Comparison of ENCODE assay signal across 13 cellular contexts in genomic region chr9:111902396-111903147, GRCh38. TPM values are rescaled to one million over a fixed set of nuclear protein-coding genes. Genes with fewer than 3 reads are reported as not detected.
DNase-seq lines count a peak whose midpoint lies in the region; ATAC-seq, FAIRE-seq and TF ChIP-seq lines count a peak whose summit lies in the region.
"Had no signal": no experiment of that assay in that cellular context is flagged by ENCODE, and none has a peak within 500 bp of the region (broad histone marks: within the 10 kb centered on the region; RNA-seq: fewer than 3 reads in every experiment).

No MANE protein-coding gene starts in this region.

- in situ Hi-C loops in GM12878 (cut with MboI): no loop called here

- BruUV-seq in GM12878 (replicated peaks; lab: Mats Ljungman, UMichigan): no TSS peak

- POLR2A ChIA-PET in GM12878 (lab: Charles Lee): interaction anchor here (0.7 to 7.0 kb wide), 7 partner anchors 13 to 132 kb away, joined by 3 to 45 read pairs (median 3); no protein-coding TSS in a partner anchor

- H3K36me3 ChIP-seq in GM12878 (ENCODE audit: control insufficient read depth in 2 of 2, insufficient read depth in 2 of 2, low read length in 1 of 2) (peaks cover 0 to 18% of the 10 kb centered on the region in 2 experiments; a peak in 2 of 4 replicates), keratinocyte (ENCODE audit: control insufficient read depth in 2 of 2, extremely low read depth in 1 of 2, insufficient read depth in 2 of 2, low read length in 2 of 2) (peaks cover 0 to 4% of the 10 kb centered on the region in 2 experiments)
- H3K36me3 ChIP-seq: ascending aorta, right lobe of liver, thyroid gland had no signal

- peaks cover 5% of the 10 kb centered on the region for H3K9me1 ChIP-seq in keratinocyte (ENCODE audit: control insufficient read depth, extremely low read depth, insufficient read depth, low read length)

- SMC1A ChIA-PET in GM12878 (lab: Charles Lee; ENCODE audit: uncharacterized antibody, unreplicated experiment): interaction anchor here (0.7 to 4.6 kb wide), 19 partner anchors 10 to 172 kb away, joined by 3 to 65 read pairs (median 4); no protein-coding TSS in a partner anchor

- H3K9ac ChIP-seq in GM12878 (ENCODE audit: control insufficient read depth, insufficient read depth, low read length) (no peak overlapping the region; the same call in 1 of the 2 replicates), keratinocyte (ENCODE audit: control insufficient read depth, extremely low read depth, insufficient read depth, low read length) (no peak overlapping the region)

- WGBS in GM12878 (ENCODE audit: insufficient coverage, insufficient replicate concordance, low lambda C conversion rate, missing lambda C conversion rate): 81% methylated on average over 6 of the region's 9 CpGs

- dilution Hi-C loops in keratinocyte (cut with MboI; ENCODE audit: extremely low pct_ligation_motif_present, low sequenced_read_pairs): no loop called here

- no peak for TF ChIP-seq EP300 in GM12878 (IDR thresholded peaks at IDR 0.05; ENCODE audit: borderline replicate concordance in 1 of 2, control insufficient read depth in 1 of 2, low read depth in 2 of 2, low read length in 2 of 2)

- H3K4me3 Mint-ChIP-seq in stimulated activated naive B cell treated with anti-CD40 and anti-IgM and Interleukin-4, amounts not matched to agents 10 μg/mL and 1 μg/mL and 100 μg/mL, for 72 hours: peak overlapping the region; percentile 8 to 63

- intact Hi-C loops in GM12878 (cut with micrococcal nuclease; ENCODE audit: unreplicated experiment): no loop called here

- H3K27ac ChIP-seq in GM12878 (ENCODE audit: control insufficient read depth, insufficient read depth) (peak overlapping the region; percentile 37; the same call in 1 of the 2 replicates), keratinocyte (ENCODE audit: control insufficient read depth, insufficient read depth, low read length) (peak overlapping the region; percentile 10)
- H3K27ac ChIP-seq: thyroid gland had no signal

- no peak for TF ChIP-seq RAD21 in GM12878 (IDR thresholded peaks at IDR 0.05; ENCODE audit: insufficient read depth, low read depth, low read length)

- H2AFZ ChIP-seq in GM12878 (ENCODE audit: control insufficient read depth, low read depth, low read length) (no peak overlapping the region), keratinocyte (ENCODE audit: control insufficient read depth, low read length) (no peak overlapping the region)

- no peak for FAIRE-seq in GM12878 (lab: Jason Lieb, UNC)
- FAIRE-seq in keratinocyte (lab: Jason Lieb, UNC): no peak
- no peak for FAIRE-seq in RCC 7860 (lab: Jason Lieb, UNC)
- FAIRE-seq: GM12892 had no signal

- CTCF ChIA-PET in GM12878 (lab: Yijun Ruan, JAX): interaction anchor here (1.0 to 1.3 kb wide), 2 partner anchors 13 to 173 kb away, joined by 3 to 4 read pairs; no protein-coding TSS in a partner anchor

- H3K4me2 ChIP-seq in GM12878 (ENCODE audit: control insufficient read depth, insufficient read depth) (peak overlapping the region; percentile 76), keratinocyte (ENCODE audit: control insufficient read depth, extremely low read depth, insufficient read depth, low read depth, low read length) (no peak overlapping the region)

- no peaks in the 10 kb centered on the region for H3K27me3 Mint-ChIP-seq in stimulated activated naive B cell treated with anti-CD40 and anti-IgM and Interleukin-4, amounts not matched to agents 10 μg/mL and 1 μg/mL and 100 μg/mL, for 72 hours

- H3K79me2 ChIP-seq in GM12878 (ENCODE audit: control insufficient read depth, insufficient read depth, low read length): peaks cover 96% of the 10 kb centered on the region
- peaks cover 99% of the 10 kb centered on the region for H3K79me2 ChIP-seq in keratinocyte (ENCODE audit: control insufficient read depth, insufficient read depth, low read length)

- H4K20me1 ChIP-seq in GM12878 (ENCODE audit: control insufficient read depth, insufficient read depth) (peaks cover 10% of the 10 kb centered on the region), keratinocyte (ENCODE audit: control insufficient read depth, extremely low read depth, insufficient read depth, low read length) (peaks cover 25% of the 10 kb centered on the region)

- no peaks in the 10 kb centered on the region for H3K27me3 ChIP-seq in GM12878 (replicated peaks in 1 of 2; ENCODE audit: control insufficient read depth in 2 of 2, insufficient read depth in 2 of 2, low read length in 1 of 2)
- H3K27me3 ChIP-seq in keratinocyte (ENCODE audit: control insufficient read depth, extremely low read depth, insufficient read depth, low read length): no peaks in the 10 kb centered on the region
- H3K27me3 ChIP-seq: ascending aorta, right lobe of liver, thyroid gland had no signal

- ATAC-seq in GM12878: no peak
- no peak for ATAC-seq in stimulated activated naive B cell treated with anti-CD40 and anti-IgM and Interleukin-4, amounts not matched to agents 10 μg/mL and 1 μg/mL and 100 μg/mL, for 72 hours (replicated peaks)
- no peak for ATAC-seq in GM19455 (IDR thresholded peaks at IDR 0.05; ENCODE audit: unreplicated experiment)
- ATAC-seq in GM21381 (IDR thresholded peaks at IDR 0.05; ENCODE audit: unreplicated experiment): no peak

- no peak overlapping the region for H3K27ac Mint-ChIP-seq in stimulated activated naive B cell treated with anti-CD40 and anti-IgM and Interleukin-4, amounts not matched to agents 10 μg/mL and 1 μg/mL and 100 μg/mL, for 72 hours

- peak; percentile 41 for DNase-seq in LoVo (ENCODE audit: low spot score)
- no peak for DNase-seq in GM12878 (ENCODE audit: low read depth, low spot score)
- DNase-seq in keratinocyte (ENCODE audit: low read depth, low spot score): no peak
- DNase-seq in stimulated activated naive B cell treated with anti-CD40 and anti-IgM and Interleukin-4, amounts not matched to agents 10 μg/mL and 1 μg/mL and 100 μg/mL, for 72 hours: no peak
- DNase-seq in RCC 7860 (ENCODE audit: low spot score): no peak
- DNase-seq: NCI-H1436, NCI-H526, right lobe of liver, thyroid gland had no signal

- H3K4me1 Mint-ChIP-seq in stimulated activated naive B cell treated with anti-CD40 and anti-IgM and Interleukin-4, amounts not matched to agents 10 μg/mL and 1 μg/mL and 100 μg/mL, for 72 hours: peaks cover 33 to 46% of the 10 kb centered on the region in 2 donors

- H3K9me3 Mint-ChIP-seq in stimulated activated naive B cell treated with anti-CD40 and anti-IgM and Interleukin-4, amounts not matched to agents 10 μg/mL and 1 μg/mL and 100 μg/mL, for 72 hours: no peaks in the 10 kb centered on the region

- no peak for TF ChIP-seq POLR2A in GM12878 (IDR thresholded peaks at IDR 0.05; ENCODE audit: low read depth, low read length)

- peaks cover 2% of the 10 kb centered on the region for H3K9me3 ChIP-seq in GM12878 (replicated peaks; ENCODE audit: control insufficient read depth, insufficient read depth, low read length)
- H3K9me3 ChIP-seq in keratinocyte (ENCODE audit: control insufficient read depth, low read depth, low read length): no peaks in the 10 kb centered on the region
- H3K9me3 ChIP-seq: ascending aorta, right lobe of liver, thyroid gland had no signal

- no peak for TF ChIP-seq CTCF in GM12878 (IDR thresholded peaks at IDR 0.05 in 2 of 3, conservative IDR thresholded peaks at IDR 0.05 in 1 of 3; ENCODE audit: control insufficient read depth in 2 of 3, extremely low read depth in 1 of 3, insufficient read depth in 1 of 3, low read depth in 3 of 3, low read length in 3 of 3)
- no peak for TF ChIP-seq CTCF in keratinocyte (optimal IDR thresholded peaks at IDR 0.05 in 1 of 3, IDR thresholded peaks at IDR 0.05 in 1 of 3, conservative IDR thresholded peaks at IDR 0.05 in 1 of 3; ENCODE audit: extremely low read depth in 1 of 3, insufficient read depth in 2 of 3, low read length in 3 of 3)

- peaks cover 26% of the 10 kb centered on the region for H3K4me1 ChIP-seq in GM12878 (ENCODE audit: control insufficient read depth, insufficient read depth, low read length)
- H3K4me1 ChIP-seq in keratinocyte (ENCODE audit: control insufficient read depth, extremely low read depth, insufficient read depth, low read length): peaks cover 34% of the 10 kb centered on the region

- RAD21 ChIA-PET in GM12878 (lab: Charles Lee; ENCODE audit: unreplicated experiment): interaction anchor here (1.0 to 6.0 kb wide), 8 partner anchors 13 to 477 kb away, joined by 3 to 27 read pairs (median 12); partner anchors contain the start of gene HSDL2

- peak overlapping the region; percentile 80; the same call in 1 of the 2 replicates for H3K4me3 ChIP-seq in GM12878
- no peak overlapping the region for H3K4me3 ChIP-seq in keratinocyte (ENCODE audit: control insufficient read depth in 2 of 3, extremely low read depth in 1 of 3, insufficient read depth in 2 of 3, low read depth in 1 of 3, low read length in 3 of 3)
- H3K4me3 ChIP-seq: thyroid gland had no signal

- peaks cover 38 to 40% of the 10 kb centered on the region in 2 donors for H3K36me3 Mint-ChIP-seq in stimulated activated naive B cell treated with anti-CD40 and anti-IgM and Interleukin-4, amounts not matched to agents 10 μg/mL and 1 μg/mL and 100 μg/mL, for 72 hours

RNA-seq across cellular contexts. Expression of gene UGCG, which starts 6.0 kb away (rescaled TPM):
- total RNA-seq in GM12878 (2013; cell fraction: nucleolus; rRNA removed): 287 and 299 TPM in 2 replicates
- total RNA-seq in GM12878 (2014; rRNA removed) (54.3 and 65.1 TPM in 2 replicates), GM12878 (2014; rRNA removed; fragmentation: Illumina TruSeq; extraction: Trizol) (58.3 and 59.5 TPM in 2 replicates), GM12878 (2021) (47.7 and 49.7 TPM in 2 replicates)
- polyA plus RNA-seq in GM12878 (2011; ENCODE audit: low read depth): 20.1 TPM
- polyA plus RNA-seq in GM12878 (2011; rRNA removed) (96.6 and 143 TPM in 2 replicates), GM12878 (2014; fragmentation: Illumina TruSeq; extraction: Trizol) (35.0 and 42.8 TPM in 2 replicates), GM12878 (2014; fragmentation: Nextera tagmentation; extraction: Ambion mirVana) (10 to 100 TPM; 48.0 to 62.1 TPM), GM12878 (2014; rRNA removed) (33.5 and 42.8 TPM in 2 replicates), GM12878 (2016; fragmentation: Nextera tagmentation; extraction: Ambion mirVana) (10 to 100 TPM; 21.7 to 30.5 TPM), keratinocyte (29.0 to 49.8 TPM (median 30.1 TPM) in 3 replicates)
- 28.8 and 33.4 TPM in 2 replicates for polyA plus RNA-seq in GM12878 (2011; cell fraction: cytosol; rRNA removed)
- 44.7 and 51.1 TPM in 2 replicates for polyA plus RNA-seq in GM12878 (2011; cell fraction: nucleus; rRNA removed)
- 30.8 and 42.3 TPM in 2 replicates for polyA plus RNA-seq in GM12878 (2012)
- 63.0 and 82.2 TPM in 2 replicates for polyA minus RNA-seq in GM12878 (2011; rRNA and poly(A)+ RNA removed)
- polyA minus RNA-seq in GM12878 (2011; cell fraction: cytosol; rRNA and poly(A)+ RNA removed): 46.4 and 57.0 TPM in 2 replicates
- polyA minus RNA-seq in GM12878 (2011; cell fraction: nucleus; rRNA and poly(A)+ RNA removed): 54.2 and 77.7 TPM in 2 replicates
- 145 TPM for polyA plus RNA-seq in keratinocyte (2011; ENCODE audit: low read depth)
- 13.4 and 26.8 TPM in 2 replicates for polyA plus RNA-seq in keratinocyte (2011; cell fraction: cytosol; rRNA removed)
- polyA plus RNA-seq in keratinocyte (2011; cell fraction: nucleus; rRNA removed): 33.9 and 53.9 TPM in 2 replicates
- polyA plus RNA-seq in keratinocyte (2012; ENCODE audit: low replicate concordance): 21.3 and 63.4 TPM in 2 replicates
- 11.8 to 40.9 TPM (median 19.6 TPM) in 3 replicates for polyA minus RNA-seq in keratinocyte
- 46.6 TPM for polyA minus RNA-seq in keratinocyte (2011; cell fraction: cytosol; rRNA and poly(A)+ RNA removed)
- polyA minus RNA-seq in keratinocyte (2011; cell fraction: nucleus; rRNA and poly(A)+ RNA removed): 46.6 and 79.5 TPM in 2 replicates
